9 cellular contexts compared by ENCODE assay signal in genomic region chr3:188788621-188789081, GRCh38.
DNase-seq lines count a peak whose midpoint lies in the region; ATAC-seq, FAIRE-seq and TF ChIP-seq lines count a peak whose summit lies in the region.
"Had no signal": no experiment of that assay in that cellular context is flagged by ENCODE, and none has a peak within 500 bp of the region (broad histone marks: within the 10 kb centered on the region; RNA-seq: fewer than 3 reads in every experiment).

No MANE protein-coding gene starts in this region.

- no peaks in the 10 kb centered on the region for H3K9me3 Mint-ChIP-seq in activated naive CD4-positive, alpha-beta T cell treated with anti-CD3 and anti-CD28 coated beads for 36 hours
- no peaks in the 10 kb centered on the region for H3K9me3 Mint-ChIP-seq in natural killer cell

- no peak for TF ChIP-seq CTCF in natural killer cell (IDR thresholded peaks at IDR 0.05)

- H3K4me1 Mint-ChIP-seq in activated naive CD4-positive, alpha-beta T cell treated with anti-CD3 and anti-CD28 coated beads for 36 hours (ENCODE audit: low read depth), result peaks cover 3% of the 10 kb centered on the region
- H3K4me1 Mint-ChIP-seq in natural killer cell, result peaks cover 0 to 23% of the 10 kb centered on the region in 2 donors

- no peak overlapping the region for H3K27ac Mint-ChIP-seq in activated naive CD4-positive, alpha-beta T cell treated with anti-CD3 and anti-CD28 coated beads for 36 hours
- H3K27ac Mint-ChIP-seq in natural killer cell, result no peak overlapping the region

- peak; percentile 43 to 61 (median 57) for ATAC-seq in natural killer cell
- ATAC-seq in HG03378 (IDR thresholded peaks at IDR 0.05; ENCODE audit: unreplicated experiment), result no peak

- no peak overlapping the region for H3K4me3 Mint-ChIP-seq in activated naive CD4-positive, alpha-beta T cell treated with anti-CD3 and anti-CD28 coated beads for 36 hours
- no peak overlapping the region for H3K4me3 Mint-ChIP-seq in natural killer cell

- no peak for FAIRE-seq in RCC 7860 (lab: Jason Lieb, UNC)

- CTCF ChIA-PET in activated naive CD4-positive, alpha-beta T cell treated with anti-CD3 and anti-CD28 coated beads for 36 hours (lab: Charles Lee), result interaction anchor here (0.9 to 3.9 kb wide), 5 partner anchors 40 to 1049 kb away, joined by 3 to 20 read pairs (median 8); no protein-coding TSS in a partner anchor

- no peaks in the 10 kb centered on the region for H3K27me3 Mint-ChIP-seq in activated naive CD4-positive, alpha-beta T cell treated with anti-CD3 and anti-CD28 coated beads for 36 hours (ENCODE audit: low read depth)
- no peaks in the 10 kb centered on the region for H3K27me3 Mint-ChIP-seq in natural killer cell (ENCODE audit: low read depth in 2 of 2)

- H3K36me3 Mint-ChIP-seq in activated naive CD4-positive, alpha-beta T cell treated with anti-CD3 and anti-CD28 coated beads for 36 hours (ENCODE audit: low read depth), result no peaks in the 10 kb centered on the region
- no peaks in the 10 kb centered on the region for H3K36me3 Mint-ChIP-seq in natural killer cell

- intact Hi-C loops in activated naive CD4-positive, alpha-beta T cell treated with anti-CD3 and anti-CD28 coated beads for 36 hours (cut with micrococcal nuclease), result loop anchor here (1.0 to 10.0 kb wide), 30 partner anchors 35 to 1048 kb away; partner anchors contain the start of gene BCL6
- intact Hi-C loops in natural killer cell (cut with micrococcal nuclease), result no loop called here

- peak; percentile 70 for DNase-seq in AG20443 (ENCODE audit: low spot score)
- peak; percentile 63 for DNase-seq in RCC 7860 (ENCODE audit: low spot score)
- peak; percentile 90 for DNase-seq in activated naive CD4-positive, alpha-beta T cell treated with anti-CD3 and anti-CD28 coated beads for 36 hours
- no peak for DNase-seq in natural killer cell
- DNase-seq in AML-193 (lab: John Stamatoyannopoulos, UW), result no peak
- DNase-seq in middle frontal gyrus (ENCODE audit: extremely low spot score, low spot score), result no peak
- no peak for DNase-seq in RPMI8226
- DNase-seq: upper lobe of left lung had no signal

Comparison
In these comparisons a context has a peak if more than half of its experiments do, and no peak if none do; other contexts are left out.
1. DNase-seq: peak in AG20443 (single experiment), RCC 7860 (single experiment) and activated naive CD4-positive, alpha-beta T cell treated with anti-CD3 and anti-CD28 coated beads for 36 hours (single experiment); none in natural killer cell (single experiment), AML-193 (0 of 2), middle frontal gyrus (single experiment) and RPMI8226 (single experiment).